In the genomic region with DNA sequence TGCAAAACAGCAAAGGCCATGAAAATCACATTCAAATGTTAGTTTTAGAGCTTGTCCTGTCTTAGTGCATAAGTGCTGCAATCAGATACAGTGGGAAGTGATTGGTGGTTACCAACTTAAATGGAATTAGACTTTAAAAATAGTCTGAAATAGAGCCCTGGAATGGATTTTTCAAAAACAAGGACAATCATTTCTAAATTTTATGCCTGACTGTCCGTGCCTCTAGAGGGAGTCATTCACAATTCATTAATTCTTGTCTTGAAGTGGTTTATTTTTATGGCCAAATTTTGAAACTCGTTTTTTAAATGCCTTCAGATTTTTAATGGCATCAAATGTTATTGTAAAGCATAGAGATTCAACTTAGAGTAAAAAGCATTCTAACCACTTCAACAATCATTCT, we compare ENCODE assay signal across 24 cellular contexts.
DNase-seq lines count a peak whose midpoint lies in the region; ATAC-seq, FAIRE-seq and TF ChIP-seq lines count a peak whose summit lies in the region.
"Had no signal": no experiment of that assay in that cellular context is flagged by ENCODE, and none has a peak within 500 bp of the region (broad histone marks: within the 10 kb centered on the region; RNA-seq: fewer than 3 reads in every experiment).

No MANE protein-coding gene starts in this region.

- H3K4me3 ChIP-seq in adipocyte (ENCODE audit: low read length) (no peak overlapping the region), fibroblast of mammary gland (ENCODE audit: control insufficient read depth, low read depth, low read length) (no peak overlapping the region), esophagus squamous epithelium (no peak overlapping the region)
- H3K4me3 ChIP-seq: BLaER1 treated with 17β-estradiol and CSF1 and Interleukin-3, amounts not matched to agents 10 nM and 100 nM; pancreas; upper lobe of left lung had no signal

- no peak overlapping the region for H3K9ac ChIP-seq in adipocyte (ENCODE audit: low read length)
- H3K9ac ChIP-seq: BLaER1 treated with 17β-estradiol and CSF1 and Interleukin-3, amounts not matched to agents 10 nM and 100 nM had no signal

- ATAC-seq in GM18909 (IDR thresholded peaks at IDR 0.05; ENCODE audit: poor library complexity, unreplicated experiment): no peak
- ATAC-seq: effector memory CD8-positive, alpha-beta T cell; naive thymus-derived CD4-positive, alpha-beta T cell; pancreas; sciatic nerve had no signal

- FAIRE-seq in H54 (lab: Jason Lieb, UNC): peak; percentile 23
- FAIRE-seq: A204.1, H1, pancreas had no signal

- intact Hi-C loops in esophagus squamous epithelium (cut with DNase I): no loop called here

- 0 out of 2 replicates have a peak, but pooled peaks have one; percentile 15 for TF ChIP-seq CTCF in 22Rv1 (IDR thresholded peaks at IDR 0.05)
- TF ChIP-seq CTCF in fibroblast of mammary gland (conservative IDR thresholded peaks at IDR 0.05; ENCODE audit: control insufficient read depth, insufficient read depth, low read depth, low read length): peak; percentile 29
- TF ChIP-seq CTCF in esophagus squamous epithelium (IDR thresholded peaks at IDR 0.05): no peak

- H3K4me1 ChIP-seq in adipocyte (ENCODE audit: control insufficient read depth, insufficient read depth, low read length) (peaks cover 6% of the 10 kb centered on the region), esophagus squamous epithelium (no peaks in the 10 kb centered on the region)
- H3K4me1 ChIP-seq: BLaER1 treated with 17β-estradiol and CSF1 and Interleukin-3, amounts not matched to agents 10 nM and 100 nM; pancreas; upper lobe of left lung had no signal

- DNase-seq in H54 (ENCODE audit: insufficient read length, low spot score): no peak
- peak; percentile 32 for DNase-seq in adipocyte (ENCODE audit: low read depth)
- peak; percentile 4 for DNase-seq in fibroblast of mammary gland (ENCODE audit: low read depth)
- no peak for DNase-seq in mesenteric fat pad (ENCODE audit: low spot score)
- DNase-seq in esophagus squamous epithelium (lab: John Stamatoyannopoulos, UW): no peak
- no peak for DNase-seq in C1 segment of cervical spinal cord (lab: John Stamatoyannopoulos, UW)
- DNase-seq: activated CD4-positive, alpha-beta T cell treated with anti-CD3 and anti-CD28 coated beads for 48 hours; activated naive CD4-positive, alpha-beta T cell treated with anti-CD3 and anti-CD28 coated beads, Interleukin-2, amount 10 ng/mL, durations not matched to agents 7 days and 5 days; Calu3; effector memory CD8-positive, alpha-beta T cell; mesendoderm; naive thymus-derived CD4-positive, alpha-beta T cell; NCI-H146; NCI-H748 treated with DMSO at 0.1 percent for 48 hours; pancreas; SHP77 treated with DMSO at 0.1 percent for 48 hours; stimulated activated CD4-positive, alpha-beta T cell treated with anti-CD3 and anti-CD28 coated beads, Interleukin-15, amount 100 ng/mL, for 24 hours; upper lobe of left lung had no signal

- no peak for TF ChIP-seq POLR2A in H54 (IDR thresholded peaks at IDR 0.05; ENCODE audit: low read depth, low read length)
- no peak for TF ChIP-seq POLR2A in esophagus squamous epithelium (IDR thresholded peaks at IDR 0.05)

- no peaks in the 10 kb centered on the region for H3K27me3 ChIP-seq in adipocyte (replicated peaks; ENCODE audit: control insufficient read depth, insufficient read depth, low read length)
- no peaks in the 10 kb centered on the region for H3K27me3 ChIP-seq in esophagus squamous epithelium
- H3K27me3 ChIP-seq: BLaER1 treated with 17β-estradiol and CSF1 and Interleukin-3, amounts not matched to agents 10 nM and 100 nM; pancreas; upper lobe of left lung had no signal

- H3K9me3 ChIP-seq in adipocyte (ENCODE audit: control insufficient read depth, low read length) (no peaks in the 10 kb centered on the region), esophagus squamous epithelium (no peaks in the 10 kb centered on the region)
- H3K9me3 ChIP-seq: BLaER1 treated with 17β-estradiol and CSF1 and Interleukin-3, amounts not matched to agents 10 nM and 100 nM; pancreas; upper lobe of left lung had no signal

- H3K27ac ChIP-seq in 22Rv1: no peak overlapping the region
- H3K27ac ChIP-seq in esophagus squamous epithelium: no peak overlapping the region
- H3K27ac ChIP-seq: BLaER1 treated with 17β-estradiol and CSF1 and Interleukin-3, amounts not matched to agents 10 nM and 100 nM; pancreas; upper lobe of left lung had no signal

- 41 to 49% methylated on average over 2 of the region's 2 CpGs for WGBS in esophagus squamous epithelium, 2 donors

- H3K36me3 ChIP-seq in adipocyte (ENCODE audit: control insufficient read depth, insufficient read depth, low read length, severe bottlenecking): no peaks in the 10 kb centered on the region
- H3K36me3 ChIP-seq in esophagus squamous epithelium: no peaks in the 10 kb centered on the region
- H3K36me3 ChIP-seq: BLaER1 treated with 17β-estradiol and CSF1 and Interleukin-3, amounts not matched to agents 10 nM and 100 nM; pancreas; upper lobe of left lung had no signal

Comparison
In these comparisons a context has a peak if more than half of its experiments do, and no peak if none do; other contexts are left out.
1. CTCF ChIP-seq: peak in 22Rv1 (single experiment) and fibroblast of mammary gland (single experiment); none in esophagus squamous epithelium (0 of 6).
2. DNase-seq: peak in adipocyte (single experiment) and fibroblast of mammary gland (single experiment); none in H54 (single experiment), mesenteric fat pad (single experiment), esophagus squamous epithelium (single experiment) and C1 segment of cervical spinal cord (0 of 14).